Comparison of ENCODE assay signal across 11 cellular contexts in genomic region chr6:15312500-15312899, GRCh38.
DNase-seq lines count a peak whose midpoint lies in the region; ATAC-seq and TF ChIP-seq lines count a peak whose summit lies in the region.
"Had no signal": no experiment of that assay in that cellular context is flagged by ENCODE, and none has a peak within 500 bp of the region (broad histone marks: within the 10 kb centered on the region; RNA-seq: fewer than 3 reads in every experiment).

No MANE protein-coding gene starts in this region.

- in situ Hi-C loops in mammary epithelial cell (cut with MboI; ENCODE audit: low sequenced_read_pairs in 2 of 2), result no loop called here

- intact Hi-C loops in activated naive CD4-positive, alpha-beta T cell treated with anti-CD3 and anti-CD28 coated beads for 36 hours (cut with micrococcal nuclease), result no loop called here
- intact Hi-C loops in mammary epithelial cell (cut with micrococcal nuclease), result no loop called here

- H2AFZ ChIP-seq in mammary epithelial cell (ENCODE audit: low read depth, low read length), result no peak overlapping the region

- ATAC-seq in T-helper 17 cell (no peak), GM21786 (IDR thresholded peaks at IDR 0.05; ENCODE audit: unreplicated experiment) (no peak)

- no peak overlapping the region for H3K4me3 ChIP-seq in thymus (ENCODE audit: low read length)
- H3K4me3 ChIP-seq in mammary epithelial cell (replicated peaks in 1 of 3; ENCODE audit: insufficient read depth in 1 of 3, low read depth in 2 of 3, low read length in 3 of 3), result no peak overlapping the region

- H3K27me3 Mint-ChIP-seq in activated naive CD4-positive, alpha-beta T cell treated with anti-CD3 and anti-CD28 coated beads for 36 hours (ENCODE audit: low read depth), result no peaks in the 10 kb centered on the region
- H3K27me3 Mint-ChIP-seq in T-helper 17 cell, result no peaks in the 10 kb centered on the region

- H4K20me1 ChIP-seq in mammary epithelial cell (ENCODE audit: insufficient read depth, low read length), result peaks cover 3% of the 10 kb centered on the region

- DNase-seq in activated naive CD4-positive, alpha-beta T cell treated with anti-CD3 and anti-CD28 coated beads for 36 hours, result no peak
- DNase-seq in activated naive CD4-positive, alpha-beta T cell (lab: John Stamatoyannopoulos, UW), result no peak
- DNase-seq in T-helper 17 cell, result no peak
- DNase-seq in fibroblast of peridontal ligament (ENCODE audit: extremely low read depth), result peak; percentile 42
- no peak for DNase-seq in mammary epithelial cell
- no peak for DNase-seq in RPMI8226
- DNase-seq: activated CD4-positive, CD25-positive, alpha-beta regulatory T cell; effector memory CD4-positive, alpha-beta T cell; NCI-H2171 had no signal

- no peaks in the 10 kb centered on the region for H3K36me3 ChIP-seq in thymus (ENCODE audit: control insufficient read depth, insufficient read depth)
- H3K36me3 ChIP-seq in mammary epithelial cell (ENCODE audit: insufficient read depth, low read length), result no peaks in the 10 kb centered on the region

- H3K79me2 ChIP-seq in mammary epithelial cell (ENCODE audit: insufficient read depth, low read length), result peaks cover 98% of the 10 kb centered on the region

- H3K27me3 ChIP-seq in thymus (ENCODE audit: control insufficient read depth, insufficient read depth), result no peaks in the 10 kb centered on the region
- H3K27me3 ChIP-seq in mammary epithelial cell (ENCODE audit: insufficient read depth, low read length), result no peaks in the 10 kb centered on the region

- H3K4me1 ChIP-seq in thymus (ENCODE audit: control insufficient read depth, insufficient read depth, low read length) (peaks cover 15% of the 10 kb centered on the region), mammary epithelial cell (ENCODE audit: insufficient read depth, low read length) (peaks cover 6% of the 10 kb centered on the region)

- no peak for TF ChIP-seq CTCF in mammary epithelial cell (conservative IDR thresholded peaks at IDR 0.05 in 1 of 2, IDR thresholded peaks at IDR 0.05 in 1 of 2; ENCODE audit: extremely low read depth in 1 of 2, insufficient read depth in 1 of 2, low read depth in 1 of 2, low read length in 2 of 2)

- H3K27ac Mint-ChIP-seq in activated naive CD4-positive, alpha-beta T cell treated with anti-CD3 and anti-CD28 coated beads for 36 hours, result peak overlapping the region; percentile 74
- peak overlapping the region; percentile 82 for H3K27ac Mint-ChIP-seq in T-helper 17 cell

- H3K4me2 ChIP-seq in mammary epithelial cell (ENCODE audit: insufficient read depth, low read depth, low read length), result no peak overlapping the region

- 68% methylated on average over 3 of the region's 3 CpGs for WGBS in thymus
- WGBS in mammary epithelial cell (ENCODE audit: low coverage, missing lambda C conversion rate), result 86% methylated on average over 3 of the region's 3 CpGs

- peaks cover 5% of the 10 kb centered on the region for H3K36me3 Mint-ChIP-seq in activated naive CD4-positive, alpha-beta T cell treated with anti-CD3 and anti-CD28 coated beads for 36 hours (ENCODE audit: low read depth)
- H3K36me3 Mint-ChIP-seq in T-helper 17 cell (ENCODE audit: low read depth), result peaks cover 3% of the 10 kb centered on the region

- peaks cover 92% of the 10 kb centered on the region for H3K4me1 Mint-ChIP-seq in activated naive CD4-positive, alpha-beta T cell treated with anti-CD3 and anti-CD28 coated beads for 36 hours (ENCODE audit: low read depth)
- peaks cover 64% of the 10 kb centered on the region for H3K4me1 Mint-ChIP-seq in T-helper 17 cell

- H3K9ac ChIP-seq in mammary epithelial cell (ENCODE audit: insufficient read depth, low read length), result no peak overlapping the region

- dilution Hi-C loops in mammary epithelial cell (cut with HindIII; ENCODE audit: low sequenced_read_pairs), result no loop called here

- H3K27ac ChIP-seq in thymus (ENCODE audit: low read depth) (peak overlapping the region; percentile 8), mammary epithelial cell (ENCODE audit: insufficient read depth, low read depth, low read length) (no peak overlapping the region)

- CTCF ChIA-PET in activated naive CD4-positive, alpha-beta T cell treated with anti-CD3 and anti-CD28 coated beads for 36 hours (lab: Charles Lee), result interaction anchor here (1.4 kb wide), 1 partner anchor 15 kb away, joined by 6 read pairs; no protein-coding TSS in a partner anchor
- CTCF ChIA-PET in mammary epithelial cell (lab: Charles Lee; ENCODE audit: low non-redundant PET), result no interaction called here

- H3K9me3 Mint-ChIP-seq in activated naive CD4-positive, alpha-beta T cell treated with anti-CD3 and anti-CD28 coated beads for 36 hours, result no peaks in the 10 kb centered on the region

- peak overlapping the region; percentile 9 for H3K4me3 Mint-ChIP-seq in activated naive CD4-positive, alpha-beta T cell treated with anti-CD3 and anti-CD28 coated beads for 36 hours
- H3K4me3 Mint-ChIP-seq in T-helper 17 cell, result peak overlapping the region; percentile 56

- H3K9me3 ChIP-seq in T-helper 17 cell (ENCODE audit: control insufficient read depth, low read length, poor library complexity, severe bottlenecking) (no peaks in the 10 kb centered on the region), thymus (ENCODE audit: control insufficient read depth) (no peaks in the 10 kb centered on the region), mammary epithelial cell (replicated peaks; ENCODE audit: insufficient read depth, low read length) (no peaks in the 10 kb centered on the region)

- no TSS peak for BruUV-seq in mammary epithelial cell (replicated peaks; lab: Mats Ljungman, UMichigan)
